Comparison of ENCODE assay signal across 9 cellular contexts in genomic region chr1:6261615-6261995, GRCh38. TPM values are rescaled to one million over a fixed set of nuclear protein-coding genes. Genes with fewer than 3 reads are reported as not detected.
DNase-seq lines count a peak whose midpoint lies in the region; ATAC-seq, FAIRE-seq and TF ChIP-seq lines count a peak whose summit lies in the region.
"Had no signal": no experiment of that assay in that cellular context is flagged by ENCODE, and none has a peak within 500 bp of the region (broad histone marks: within the 10 kb centered on the region; RNA-seq: fewer than 3 reads in every experiment).

No MANE protein-coding gene starts in this region.

- no peaks in the 10 kb centered on the region for H3K79me2 ChIP-seq in H1 (ENCODE audit: control insufficient read depth in 1 of 2, insufficient read depth in 2 of 2, low read length in 2 of 2)

- CTCF ChIA-PET in H1 (lab: Charles Lee; ENCODE audit: partially characterized antibody) (interaction anchor here (1.0 to 3.0 kb wide), 7 partner anchors 15 to 134 kb away, joined by 3 to 16 read pairs (median 8); no protein-coding TSS in a partner anchor), GM10248 (lab: Yijun Ruan, JAX) (interaction anchor here (0.9 to 9.2 kb wide), 3 partner anchors 15 to 84 kb away, joined by 3 to 64 read pairs (median 4); no protein-coding TSS in a partner anchor)

- WGBS in H1 (ENCODE audit: extremely low coverage in 1 of 2, insufficient coverage in 1 of 2, insufficient read length in 1 of 2, insufficient replicate concordance in 2 of 2, low coverage in 1 of 2, low lambda C conversion rate in 2 of 2, missing lambda C conversion rate in 1 of 2), 2 experiments, result 34% methylated on average over 4 of the region's 15 CpGs; no CpG with 5 or more reads in 1 of the 2 experiments

- no peak for TF ChIP-seq POLR2A in H1 (IDR thresholded peaks at IDR 0.05; ENCODE audit: control extremely low read depth in 1 of 2, low read depth in 2 of 2, low read length in 2 of 2)

- H4K91ac ChIP-seq in H1 (replicated peaks; ENCODE audit: insufficient read length, low read length), result no peak overlapping the region

- H3K56ac ChIP-seq in H1 (replicated peaks; ENCODE audit: insufficient read length, low read depth, low read length), result no peak overlapping the region

- H2AFZ ChIP-seq in H1 (ENCODE audit: low read length), result no peak overlapping the region
- peak overlapping the region; percentile 87 for H2AFZ ChIP-seq in neuron (ENCODE audit: low read depth, low read length)

- H3K4me3 ChIP-seq in H1 (ENCODE audit: extremely low read depth in 1 of 4, insufficient read depth in 2 of 4, low read depth in 3 of 4, low read length in 4 of 4) (peak overlapping the region; percentile 30 to 87 (median 40)), neuron (ENCODE audit: low read length) (peak overlapping the region; percentile 54)

- POLR2A ChIA-PET in H1 (lab: Charles Lee; ENCODE audit: partially characterized antibody), result interaction anchor here (1.3 to 2.8 kb wide), 3 partner anchors 13 to 18 kb away, joined by 3 to 17 read pairs (median 4); partner anchors contain the start of gene HES3
- POLR2A ChIA-PET in GM10248 (lab: Yijun Ruan, JAX), result no interaction called here

- H3K4me2 ChIP-seq in H1 (ENCODE audit: insufficient read depth in 1 of 2, low read depth in 2 of 2, low read length in 2 of 2), result peak overlapping the region; percentile 70 to 85

- no peak overlapping the region for H2BK5ac ChIP-seq in H1 (ENCODE audit: low read depth, low read length)

- peaks cover 13 to 23% of the 10 kb centered on the region in 2 experiments for H4K20me1 ChIP-seq in H1 (replicated peaks in 1 of 2; ENCODE audit: control insufficient read depth in 1 of 2, insufficient read depth in 2 of 2, low read length in 2 of 2)

- H4K8ac ChIP-seq in H1 (ENCODE audit: extremely low read depth, insufficient read depth, low read length), result no peak overlapping the region

- H4K5ac ChIP-seq in H1 (ENCODE audit: insufficient read length, low read depth, low read length), result no peak overlapping the region

- peaks cover 0 to 13% (median 3%) of the 10 kb centered on the region in 4 experiments; a peak in 6 of 7 replicates for H3K4me1 ChIP-seq in H1 (replicated peaks in 1 of 4; ENCODE audit: control insufficient read depth in 3 of 4, insufficient read depth in 4 of 4, low read length in 3 of 4)
- peaks cover 29% of the 10 kb centered on the region for H3K4me1 ChIP-seq in neuron (ENCODE audit: insufficient read depth, low read length)

- H3K27me3 ChIP-seq in H1 (replicated peaks in 1 of 4; ENCODE audit: control insufficient read depth in 3 of 4, extremely low read depth in 1 of 4, insufficient read depth in 3 of 4, low read length in 3 of 4) (peaks cover 0 to 20% (median 13%) of the 10 kb centered on the region in 4 experiments; a peak in 3 of 7 replicates), neuron (ENCODE audit: insufficient read depth, low read length) (no peaks in the 10 kb centered on the region)

- DNase-seq in DMS79 treated with DMSO at 0.1 percent for 48 hours (lab: John Stamatoyannopoulos, UW) (peak; percentile 34), NCI-H510A treated with DMSO at 0.1 percent for 48 hours (lab: John Stamatoyannopoulos, UW) (peak; percentile 79), H1 (ENCODE audit: low read depth in 1 of 2, low spot score in 2 of 2) (no peak), GM10248 (ENCODE audit: extremely low spot score) (no peak), mucosa of gallbladder (ENCODE audit: low spot score) (no peak)
- no peak for DNase-seq in stimulated activated CD4-positive, alpha-beta T cell treated with anti-CD3 and anti-CD28 coated beads, Interleukin-4, amount 100 ng/mL, for 4 hours
- DNase-seq: cortex of kidney had no signal

- H2BK12ac ChIP-seq in H1 (ENCODE audit: low read depth, low read length), result no peak overlapping the region

- no peak overlapping the region for H3K18ac ChIP-seq in H1 (ENCODE audit: extremely low read depth, low read length)

- H2BK20ac ChIP-seq in H1 (ENCODE audit: low read length), result no peak overlapping the region

- ATAC-seq in GM18517 (IDR thresholded peaks at IDR 0.05; ENCODE audit: unreplicated experiment), result no peak

- H3K4ac ChIP-seq in H1 (replicated peaks; ENCODE audit: insufficient read length, low read depth, low read length), result no peak overlapping the region

- H2BK120ac ChIP-seq in H1 (replicated peaks; ENCODE audit: low read depth, low read length), result no peak overlapping the region

- TF ChIP-seq RAD21 in H1 (IDR thresholded peaks at IDR 0.05 in 1 of 2, conservative IDR thresholded peaks at IDR 0.05 in 1 of 2; ENCODE audit: low read depth in 2 of 2, low read length in 2 of 2), result no peak

- peaks cover 7% of the 10 kb centered on the region; the same call in 1 of the 2 replicates for H3K23me2 ChIP-seq in H1 (ENCODE audit: low read depth, low read length)

- no peak overlapping the region for H3K23ac ChIP-seq in H1 (ENCODE audit: insufficient read length)

- no peak overlapping the region for H3K27ac ChIP-seq in H1 (ENCODE audit: low read depth, low read length)

- 0 out of 7 replicates have a peak overlapping the region, but pooled peaks of 1 of the 4 experiments have one; percentile 1 for H3K9ac ChIP-seq in H1 (replicated peaks in 1 of 4; ENCODE audit: extremely low read depth in 1 of 4, low read depth in 3 of 4, low read length in 3 of 4)

- no peak for TF ChIP-seq EP300 in H1 (IDR thresholded peaks at IDR 0.05; ENCODE audit: borderline replicate concordance in 1 of 2, low read depth in 2 of 2, low read length in 2 of 2)

- no peak overlapping the region for H2AK5ac ChIP-seq in H1 (ENCODE audit: low read depth, low read length)

- H3K9me3 ChIP-seq in H1 (ENCODE audit: insufficient read depth in 2 of 2, low read depth in 1 of 2, low read length in 1 of 2), result no peaks in the 10 kb centered on the region
- H3K9me3 ChIP-seq in neuron (ENCODE audit: low read length), result no peaks in the 10 kb centered on the region

- H3K79me1 ChIP-seq in H1 (ENCODE audit: low read depth, low read length), result no peaks in the 10 kb centered on the region

- H3K36me3 ChIP-seq in H1 (ENCODE audit: control insufficient read depth in 2 of 4, insufficient read depth in 4 of 4, low read length in 3 of 4) (no peaks in the 10 kb centered on the region), neuron (ENCODE audit: insufficient read depth, low read length) (no peaks in the 10 kb centered on the region)

- TF ChIP-seq CTCF in H1 (IDR thresholded peaks at IDR 0.05; ENCODE audit: control extremely low read depth in 1 of 3, insufficient read depth in 1 of 3, low read depth in 1 of 3, low read length in 3 of 3) (no peak), GM10248 (IDR thresholded peaks at IDR 0.05; ENCODE audit: control extremely low read depth, extremely low read depth, low read depth, missing control alignments) (no peak)

- no peak for FAIRE-seq in H1 (lab: Jason Lieb, UNC)

- H3K14ac ChIP-seq in H1 (ENCODE audit: insufficient read length), result no peak overlapping the region

- H2BK15ac ChIP-seq in H1 (ENCODE audit: low read length), result no peak overlapping the region

TF ChIP-seq in H1, 55 proteins besides CTCF, POLR2A, EP300 and RAD21 (continues in another document):
- no peak for TF ChIP-seq SIRT6 (IDR thresholded peaks at IDR 0.05; ENCODE audit: low read length)
- TF ChIP-seq FOSL1 (IDR thresholded peaks at IDR 0.05; ENCODE audit: insufficient read depth, low read depth, low read length), result no peak
- TF ChIP-seq CBX8 (IDR thresholded peaks at IDR 0.05; ENCODE audit: borderline replicate concordance, low read depth, low read length), result no peak

RNA-seq across cellular contexts. Expression of gene GPR153, which starts 0.7 kb away (rescaled TPM):
- 5.7 and 6.1 TPM in 2 replicates for total RNA-seq in H1 (2021; fragmentation: NEBNext Ultra II Directional; extraction: Animal tissue kit (Norgen Biotek cat#: 25700))
- 8.1 and 15.6 TPM in 2 replicates for polyA plus RNA-seq in H1 (2011; rRNA removed)
- polyA plus RNA-seq in H1 (2011; cell fraction: cytosol; rRNA removed), result 8.1 TPM
- 16.5 TPM for polyA plus RNA-seq in H1 (2011; cell fraction: nucleus; rRNA removed)
- polyA plus RNA-seq in H1 (2012, experiment 1 of 2), result 4.3 to 8.8 TPM (median 7.7 TPM) in 4 replicates
- 6.5 TPM for polyA plus RNA-seq in H1 (2012, experiment 2 of 2)
- 4.3 TPM for polyA plus RNA-seq in H1 (2013, experiment 1 of 2)
- 3.9 TPM for polyA plus RNA-seq in H1 (2013, experiment 2 of 2)
- 5.0 and 7.9 TPM in 2 replicates for polyA minus RNA-seq in H1 (2011; rRNA and poly(A)+ RNA removed)
- 8.3 TPM for polyA minus RNA-seq in H1 (2011; cell fraction: cytosol; rRNA and poly(A)+ RNA removed)
- 9.7 TPM for polyA minus RNA-seq in H1 (2011; cell fraction: nucleus; rRNA and poly(A)+ RNA removed)
- total RNA-seq in mucosa of gallbladder, result 14.8 TPM

RNA-seq across cellular contexts. Expression of gene HES3, which starts 17.6 kb away (rescaled TPM):
- 54.3 and 67.9 TPM in 2 replicates for total RNA-seq in H1 (2021; fragmentation: NEBNext Ultra II Directional; extraction: Animal tissue kit (Norgen Biotek cat#: 25700))
- 38.8 and 105 TPM in 2 replicates for polyA plus RNA-seq in H1 (2011; rRNA removed)
- polyA plus RNA-seq in H1 (2011; cell fraction: cytosol; rRNA removed), result 39.6 TPM
- 96.6 TPM for polyA plus RNA-seq in H1 (2011; cell fraction: nucleus; rRNA removed)
- polyA plus RNA-seq in H1 (2012, experiment 1 of 2), result 54.8 to 62.4 TPM (median 58.8 TPM) in 4 replicates
- 66.2 TPM for polyA plus RNA-seq in H1 (2012, experiment 2 of 2)
- polyA plus RNA-seq in H1 (2013, experiment 1 of 2), result 28.3 TPM
- 27.2 TPM for polyA plus RNA-seq in H1 (2013, experiment 2 of 2)
- polyA minus RNA-seq in H1 (2011; rRNA and poly(A)+ RNA removed), result 4.3 and 6.6 TPM in 2 replicates
- polyA minus RNA-seq in H1 (2011; cell fraction: cytosol; rRNA and poly(A)+ RNA removed), result 51.3 TPM
- polyA minus RNA-seq in H1 (2011; cell fraction: nucleus; rRNA and poly(A)+ RNA removed), result 55.7 TPM
- not detected for total RNA-seq in mucosa of gallbladder

RNA-seq across cellular contexts. Expression of gene ICMT, which starts 25.8 kb away (rescaled TPM):
- 105 and 106 TPM in 2 replicates for total RNA-seq in H1 (2021; fragmentation: NEBNext Ultra II Directional; extraction: Animal tissue kit (Norgen Biotek cat#: 25700))
- 67.4 and 68.4 TPM in 2 replicates for polyA plus RNA-seq in H1 (2011; rRNA removed)
- 70.0 TPM for polyA plus RNA-seq in H1 (2011; cell fraction: cytosol; rRNA removed)
- 53.5 TPM for polyA plus RNA-seq in H1 (2011; cell fraction: nucleus; rRNA removed)
- 72.0 to 85.5 TPM (median 82.2 TPM) in 4 replicates for polyA plus RNA-seq in H1 (2012, experiment 1 of 2)
- polyA plus RNA-seq in H1 (2012, experiment 2 of 2), result 66.0 TPM
- polyA plus RNA-seq in H1 (2013, experiment 1 of 2), result 80.2 TPM
- 101 TPM for polyA plus RNA-seq in H1 (2013, experiment 2 of 2)
- polyA minus RNA-seq in H1 (2011; rRNA and poly(A)+ RNA removed), result 101 and 111 TPM in 2 replicates
- 77.6 TPM for polyA minus RNA-seq in H1 (2011; cell fraction: cytosol; rRNA and poly(A)+ RNA removed)
- polyA minus RNA-seq in H1 (2011; cell fraction: nucleus; rRNA and poly(A)+ RNA removed), result 47.2 TPM
- 52.9 TPM for total RNA-seq in mucosa of gallbladder

RNA-seq across cellular contexts. Expression of gene RNF207, which starts 55.7 kb away (rescaled TPM):
- total RNA-seq in H1 (2021; fragmentation: NEBNext Ultra II Directional; extraction: Animal tissue kit (Norgen Biotek cat#: 25700)), result 3.9 and 4.2 TPM in 2 replicates
- polyA plus RNA-seq in H1 (2011; rRNA removed), result 5.4 and 15.9 TPM in 2 replicates
- polyA plus RNA-seq in H1 (2011; cell fraction: cytosol; rRNA removed), result 9.2 TPM
- 47.4 TPM for polyA plus RNA-seq in H1 (2011; cell fraction: nucleus; rRNA removed)
- 2.6 to 5.0 TPM (median 3.8 TPM) in 4 replicates for polyA plus RNA-seq in H1 (2012, experiment 1 of 2)
- 2.8 TPM for polyA plus RNA-seq in H1 (2012, experiment 2 of 2)
- polyA plus RNA-seq in H1 (2013, experiment 1 of 2), result 4.3 TPM
- polyA plus RNA-seq in H1 (2013, experiment 2 of 2), result 3.0 TPM
- 4.7 and 6.1 TPM in 2 replicates for polyA minus RNA-seq in H1 (2011; rRNA and poly(A)+ RNA removed)
- polyA minus RNA-seq in H1 (2011; cell fraction: cytosol; rRNA and poly(A)+ RNA removed), result 5.7 TPM
- polyA minus RNA-seq in H1 (2011; cell fraction: nucleus; rRNA and poly(A)+ RNA removed), result 17.2 TPM
- 26.6 TPM for total RNA-seq in mucosa of gallbladder

Comparison
In these comparisons a context has a peak if more than half of its experiments do, and no peak if none do; other contexts are left out.
1. DNase-seq: peak in DMS79 treated with DMSO at 0.1 percent for 48 hours (single experiment) and NCI-H510A treated with DMSO at 0.1 percent for 48 hours (single experiment); none in H1 (0 of 2), GM10248 (single experiment), mucosa of gallbladder (single experiment) and stimulated activated CD4-positive, alpha-beta T cell treated with anti-CD3 and anti-CD28 coated beads, Interleukin-4, amount 100 ng/mL, for 4 hours (0 of 2).
2. RNA of gene HES3, which starts 17.6 kb away (total RNA-seq): 54.3 to 67.9 TPM in H1; not detected in mucosa of gallbladder (single experiment); every median in the first group is over 10 times any median in the second.